In the genomic region with DNA sequence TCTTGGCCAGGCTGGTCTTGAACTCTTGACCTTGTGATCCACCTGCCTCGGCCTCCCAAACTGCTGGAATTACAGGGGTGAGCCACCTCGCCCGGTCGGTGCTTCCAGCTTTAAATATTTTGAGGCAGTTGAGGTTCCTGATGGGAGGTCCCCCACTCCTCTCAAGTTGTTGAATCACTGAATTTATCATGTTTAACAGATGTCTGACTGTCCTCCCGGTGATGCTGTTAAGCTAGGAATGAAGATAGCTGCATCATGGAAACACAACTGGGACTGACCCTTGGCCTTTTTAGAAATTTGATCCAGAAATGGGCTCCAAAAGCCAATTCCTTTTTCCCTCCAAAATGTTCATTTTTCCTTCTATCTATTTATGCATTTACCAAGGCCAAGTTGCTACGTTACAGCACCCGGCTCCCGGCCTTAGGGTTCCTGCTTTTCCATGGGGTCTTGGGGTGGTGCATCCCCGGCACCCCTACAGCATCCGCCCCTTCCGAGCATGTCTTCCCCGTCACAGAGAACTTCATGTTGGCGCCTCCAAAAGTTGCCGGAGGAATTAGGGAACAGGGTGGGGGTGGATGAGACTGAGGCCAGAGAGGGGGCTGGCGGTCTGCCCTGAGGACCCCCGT, we compare ENCODE assay signal across 8 cellular contexts. TPM values are rescaled to one million over a fixed set of nuclear protein-coding genes. Genes with fewer than 3 reads are reported as not detected.
A peak's percentile ranks its signal among the peaks of the same experiment; 100 is the strongest.
DNase-seq lines count a peak whose midpoint lies in the region; ATAC-seq lines count a peak whose summit lies in the region.

No MANE protein-coding gene starts in this region.

- H3K36me3 ChIP-seq in ectodermal cell (ENCODE audit: control insufficient read depth, insufficient read depth, low read length) = no peaks in the 10 kb centered on the region

- H3K4me3 ChIP-seq in ectodermal cell (ENCODE audit: insufficient read depth, low read depth, low read length) = peak overlapping the region; percentile 39

- no peaks in the 10 kb centered on the region for H3K27me3 ChIP-seq in ectodermal cell (ENCODE audit: control insufficient read depth, insufficient read depth, low read length, poor library complexity, severe bottlenecking)

- DNase-seq in M059J (ENCODE audit: low read depth) (peak; percentile 28), sciatic nerve (ENCODE audit: low spot score) (no peak), activated gamma-delta T cell (lab: John Stamatoyannopoulos, UW) (no peak), ecto neural progenitor cell (ENCODE audit: low spot score) (no peak), GOT3 (lab: John Stamatoyannopoulos, UW) (no peak)

- intact Hi-C loops in sciatic nerve (cut with DNase I) = no loop called here

- H3K4me1 ChIP-seq in ectodermal cell (ENCODE audit: control insufficient read depth, insufficient read depth, low read length) = peaks cover 3% of the 10 kb centered on the region

- no peak overlapping the region for H3K27ac ChIP-seq in ectodermal cell (ENCODE audit: insufficient read depth, low read depth, low read length, poor library complexity, severe bottlenecking)

- ATAC-seq in GM18517 (IDR thresholded peaks at IDR 0.05; ENCODE audit: unreplicated experiment) (peak; percentile 28), sciatic nerve (peak; percentile 8), GM18519 (IDR thresholded peaks at IDR 0.05; ENCODE audit: low FRiP score, unreplicated experiment) (no peak)

- H3K9me3 ChIP-seq in ectodermal cell (ENCODE audit: control insufficient read depth, low read length) = no peaks in the 10 kb centered on the region

- 89% methylated on average over 16 of the region's 16 CpGs for WGBS in ectodermal cell, 2 experiments

RNA-seq across cellular contexts. Expression of gene PAX8, which starts 43.9 kb away (rescaled TPM):
- 5.2 and 6.1 TPM in 2 replicates for total RNA-seq in M059J (2014; rRNA removed; shearing (Covaris generic))
- 1.2 TPM for polyA plus RNA-seq in ectodermal cell (2013, experiment 1 of 4)
- polyA plus RNA-seq in ectodermal cell (2013, experiment 2 of 4) = 1.2 TPM
- polyA plus RNA-seq in ectodermal cell (2013, experiment 3 of 4) = 1.3 TPM
- polyA plus RNA-seq in ectodermal cell (2013, experiment 4 of 4) = 1.1 TPM
- 1.2 TPM for total RNA-seq in sciatic nerve
